16 cellular contexts compared by ENCODE assay signal in genomic region chr7:139366400-139366799, GRCh38. TPM values are rescaled to one million over a fixed set of nuclear protein-coding genes. Genes with fewer than 3 reads are reported as not detected.
DNase-seq lines count a peak whose midpoint lies in the region; ATAC-seq, FAIRE-seq and TF ChIP-seq lines count a peak whose summit lies in the region.
"Had no signal": no experiment of that assay in that cellular context is flagged by ENCODE, and none has a peak within 500 bp of the region (broad histone marks: within the 10 kb centered on the region; RNA-seq: fewer than 3 reads in every experiment).

No MANE protein-coding gene starts in this region.

- peaks cover 6 to 30% of the 10 kb centered on the region in 2 experiments; a peak in 4 of 5 replicates for H3K36me3 ChIP-seq in HepG2 (replicated peaks in 1 of 2; ENCODE audit: control insufficient read depth in 1 of 2, insufficient read depth in 2 of 2, low read length in 2 of 2)
- no peaks in the 10 kb centered on the region for H3K36me3 ChIP-seq in right lobe of liver
- H3K36me3 ChIP-seq in GM23248 (ENCODE audit: low read depth), result peaks cover 23% of the 10 kb centered on the region; the same call in 1 of the 2 replicates
- H3K36me3 ChIP-seq in thyroid gland, result peaks cover 0 to 5% of the 10 kb centered on the region in 2 donors

- no peaks in the 10 kb centered on the region for H3K9me3 Mint-ChIP-seq in Calu3 (ENCODE audit: low read depth, unreplicated experiment)
- H3K9me3 Mint-ChIP-seq: CD14-positive monocyte; CD8-positive, alpha-beta T cell; H9 had no signal

- no peaks in the 10 kb centered on the region for H3K27me3 Mint-ChIP-seq in Calu3 (ENCODE audit: unreplicated experiment)

- no peak for TF ChIP-seq RAD21 in HepG2 (CRISPR knock-in tag; IDR thresholded peaks at IDR 0.05)

- WGBS in HepG2 (ENCODE audit: low lambda C conversion rate), result 98% methylated on average over 6 of the region's 6 CpGs
- 100% methylated on average over 6 of the region's 6 CpGs for WGBS in right lobe of liver (ENCODE audit: insufficient coverage, low coverage, low lambda C conversion rate, missing lambda C conversion rate)
- 87 to 89% methylated on average over 6 of the region's 6 CpGs for WGBS in GM23248 (ENCODE audit: low coverage in 1 of 2, low lambda C conversion rate in 2 of 2, missing lambda C conversion rate in 2 of 2), 2 experiments
- WGBS in thyroid gland, 2 donors, result 97% methylated on average over 6 of the region's 6 CpGs

- H3K4me3 ChIP-seq in HepG2 (replicated peaks in 1 of 3; ENCODE audit: insufficient read depth in 1 of 3, low read depth in 2 of 3, low read length in 3 of 3), result no peak overlapping the region
- no peak overlapping the region for H3K4me3 ChIP-seq in right lobe of liver
- H3K4me3 ChIP-seq in GM23248, result no peak overlapping the region
- no peak overlapping the region for H3K4me3 ChIP-seq in thyroid gland (replicated peaks in 1 of 3)

- POLR2A ChIA-PET in HepG2 (lab: Yijun Ruan, JAX), result no interaction called here

- no peak for DNase-seq in HepG2 (ENCODE audit: low spot score)
- DNase-seq in right lobe of liver, result no peak
- DNase-seq in GM23248, result no peak
- no peak for DNase-seq in thyroid gland
- no peak for DNase-seq in NK-92 (lab: John Stamatoyannopoulos, UW; ENCODE audit: unreplicated experiment)
- DNase-seq in Calu3, result no peak
- DNase-seq in GOT3 (lab: John Stamatoyannopoulos, UW), result no peak
- DNase-seq: BE2C; CD8-positive, alpha-beta T cell; COR-L47; GDM1; H9 had no signal

- H3K27me3 ChIP-seq in HepG2 (ENCODE audit: control insufficient read depth in 1 of 2, insufficient read depth in 2 of 2, low read length in 2 of 2), result no peaks in the 10 kb centered on the region
- H3K27me3 ChIP-seq in right lobe of liver, result no peaks in the 10 kb centered on the region
- H3K27me3 ChIP-seq in GM23248 (replicated peaks; ENCODE audit: insufficient read depth), result no peaks in the 10 kb centered on the region
- H3K27me3 ChIP-seq in thyroid gland, result no peaks in the 10 kb centered on the region
- H3K27me3 ChIP-seq: BE2C had no signal

- BruUV-seq in HepG2 (replicated peaks; lab: Mats Ljungman, UMichigan), result no TSS peak
- no TSS peak for BruUV-seq in Calu3 (replicated peaks; lab: Mats Ljungman, UMichigan)

- peaks cover 43% of the 10 kb centered on the region for H3K4me1 Mint-ChIP-seq in Calu3 (ENCODE audit: low read depth, unreplicated experiment)

- no peak overlapping the region for H3K27ac Mint-ChIP-seq in Calu3 (ENCODE audit: unreplicated experiment)
- H3K27ac Mint-ChIP-seq: CD14-positive monocyte; CD8-positive, alpha-beta T cell; H9 had no signal

- no peak overlapping the region for H3K27ac ChIP-seq in HepG2 (ENCODE audit: extremely low read length, insufficient read depth, low read length)
- no peak overlapping the region for H3K27ac ChIP-seq in right lobe of liver
- 0 out of 2 replicates have a peak overlapping the region, but pooled peaks have one; percentile 9 for H3K27ac ChIP-seq in GM23248
- 0 out of 2 replicates have a peak overlapping the region, but pooled peaks have one; percentile 64 for H3K27ac ChIP-seq in VCaP
- peak overlapping the region; percentile 23 to 48 (median 25) for H3K27ac ChIP-seq in thyroid gland

- TF ChIP-seq CTCF in HepG2 (CRISPR knock-in tag; IDR thresholded peaks at IDR 0.05) (no peak), right lobe of liver (IDR thresholded peaks at IDR 0.05) (no peak), VCaP (conservative IDR thresholded peaks at IDR 0.05) (no peak), thyroid gland (IDR thresholded peaks at IDR 0.05) (no peak), Calu3 (IDR thresholded peaks at IDR 0.05; ENCODE audit: unreplicated experiment) (no peak)

- H3K4me1 ChIP-seq in HepG2 (ENCODE audit: insufficient read depth, low read length), result peaks cover 52% of the 10 kb centered on the region
- peaks cover 0 to 26% (median 11%) of the 10 kb centered on the region in 4 donors for H3K4me1 ChIP-seq in right lobe of liver
- peaks cover 38% of the 10 kb centered on the region for H3K4me1 ChIP-seq in GM23248 (ENCODE audit: insufficient read depth)
- H3K4me1 ChIP-seq in thyroid gland, result peaks cover 69 to 81% of the 10 kb centered on the region in 2 donors
- H3K4me1 ChIP-seq: BE2C had no signal

- CTCF ChIA-PET in HepG2 (lab: Yijun Ruan, JAX; ENCODE audit: low intra/inter-chr PET ratio, low total read pairs) (no interaction called here), Calu3 (lab: Charles Lee) (no interaction called here)

- in situ Hi-C loops in HepG2 (cut with HindIII; ENCODE audit: extremely low pct_ligation_motif_present, low pct_unique_long_range_greater_than_20kb) (no loop called here), GM23248 (cut with MboI) (no loop called here)

- H3F3A ChIP-seq in GM23248 (ENCODE audit: insufficient read depth), result peaks cover 11% of the 10 kb centered on the region; the same call in 1 of the 2 replicates

- H3K36me3 Mint-ChIP-seq in Calu3 (ENCODE audit: insufficient read depth, unreplicated experiment), result peaks cover 30% of the 10 kb centered on the region

- no peak for TF ChIP-seq POLR2A in HepG2 (IDR thresholded peaks at IDR 0.05; ENCODE audit: insufficient read depth in 1 of 2, low read depth in 2 of 2, low read length in 2 of 2)
- no peak for TF ChIP-seq POLR2A in right lobe of liver (IDR thresholded peaks at IDR 0.05)
- no peak for TF ChIP-seq POLR2A in thyroid gland (IDR thresholded peaks at IDR 0.05)

- H3K9ac ChIP-seq in HepG2 (ENCODE audit: insufficient read depth, low read depth, low read length), result no peak overlapping the region
- H3K9ac ChIP-seq in GM23248, result no peak overlapping the region

- peaks cover 98% of the 10 kb centered on the region for H3K79me2 ChIP-seq in HepG2 (ENCODE audit: insufficient read depth, low read length)
- H3K79me2 ChIP-seq in GM23248 (ENCODE audit: insufficient read depth), result peaks cover 100% of the 10 kb centered on the region

- H3K9me3 ChIP-seq in HepG2 (ENCODE audit: low read length), result no peaks in the 10 kb centered on the region
- no peaks in the 10 kb centered on the region for H3K9me3 ChIP-seq in right lobe of liver
- no peaks in the 10 kb centered on the region for H3K9me3 ChIP-seq in GM23248 (ENCODE audit: low read depth)
- H3K9me3 ChIP-seq in thyroid gland, result no peaks in the 10 kb centered on the region
- H3K9me3 ChIP-seq: BE2C had no signal

- H4K20me1 ChIP-seq in HepG2 (ENCODE audit: insufficient read depth, low read length) (peaks cover 27% of the 10 kb centered on the region), GM23248 (ENCODE audit: insufficient read depth) (peaks cover 29% of the 10 kb centered on the region)

- H3K4me3 Mint-ChIP-seq in Calu3 (ENCODE audit: low read depth, unreplicated experiment), result no peak overlapping the region
- H3K4me3 Mint-ChIP-seq: CD14-positive monocyte; CD8-positive, alpha-beta T cell; H9 had no signal

- intact Hi-C loops in HepG2 (cut with micrococcal nuclease; ENCODE audit: unreplicated experiment) (no loop called here), right lobe of liver (cut with DNase I) (no loop called here), thyroid gland (cut with DNase I) (loop anchor here (10.0 kb wide), 1 partner anchor 48 kb away; no protein-coding TSS in a partner anchor), Calu3 (cut with micrococcal nuclease; ENCODE audit: unreplicated experiment) (no loop called here)

- H2AFZ ChIP-seq in HepG2 (ENCODE audit: low read length) (no peak overlapping the region), GM23248 (no peak overlapping the region)

- no peak for FAIRE-seq in HepG2 (lab: Jason Lieb, UNC)
- FAIRE-seq: D721Med, H1 had no signal

- H3K4me2 ChIP-seq in HepG2 (ENCODE audit: low read depth, low read length) (no peak overlapping the region), GM23248 (ENCODE audit: unreplicated experiment) (no peak overlapping the region)

- ATAC-seq in HepG2 (no peak), right lobe of liver (no peak)
- ATAC-seq: CD8-positive, alpha-beta T cell had no signal

- TF ChIP-seq EP300 in HepG2 (IDR thresholded peaks at IDR 0.05; ENCODE audit: low read depth in 2 of 2, low read length in 2 of 2) (no peak), HepG2 (CRISPR knock-in tag; IDR thresholded peaks at IDR 0.05; ENCODE audit: borderline replicate concordance) (no peak)

- no peaks in the 10 kb centered on the region for H3K9me2 ChIP-seq in GM23248 (ENCODE audit: insufficient read depth)

RNA-seq across cellular contexts. Expression of gene LUC7L2, which starts 6.7 kb away (rescaled TPM):
- total RNA-seq in HepG2 (2016; rRNA removed; fragmentation: Illumina TruSeq; extraction: Trizol) (50.7 and 59.5 TPM in 2 replicates), right lobe of liver (10 to 100 TPM; 23.2 to 40.0 (median 36.3) TPM), thyroid gland (100 to 1,000 TPM; 125 to 179 (median 145) TPM), Calu3 (2022) (85.7 and 88.8 TPM in 2 replicates)
- 9.4 and 13.3 TPM in 2 replicates for total RNA-seq in HepG2 (2016; cell fraction: cytosol; rRNA removed; fragmentation: Illumina TruSeq; extraction: Trizol; ENCODE audit: low read depth)
- total RNA-seq in HepG2 (2016; cell fraction: insoluble cytoplasmic fraction; rRNA removed; fragmentation: Illumina TruSeq; extraction: Trizol), result 50.6 and 54.5 TPM in 2 replicates
- total RNA-seq in HepG2 (2016; cell fraction: membrane; rRNA removed; fragmentation: Illumina TruSeq; extraction: Trizol), result 19.2 and 24.0 TPM in 2 replicates
- 50.0 and 54.9 TPM in 2 replicates for total RNA-seq in HepG2 (2016; cell fraction: nucleus; rRNA removed; fragmentation: Illumina TruSeq; extraction: Trizol)
- polyA plus RNA-seq in HepG2 (2011; rRNA removed) (15.9 and 17.9 TPM in 2 replicates), GM23248 (2016; fragmentation: Nextera tagmentation; extraction: Ambion mirVana) (44.3 and 47.3 TPM in 2 replicates)
- polyA plus RNA-seq in HepG2 (2011; cell fraction: cytosol; rRNA removed), result 9.5 and 11.8 TPM in 2 replicates
- 57.7 and 73.4 TPM in 2 replicates for polyA plus RNA-seq in HepG2 (2011; cell fraction: nucleus; rRNA removed)
- polyA plus RNA-seq in HepG2 (2012), result 25.8 and 32.8 TPM in 2 replicates
- polyA plus RNA-seq in HepG2 (2016; cell fraction: cytosol; fragmentation: Illumina TruSeq; extraction: Trizol; ENCODE audit: low read depth), result 3.1 and 3.2 TPM in 2 replicates
- 56.2 and 61.3 TPM in 2 replicates for polyA plus RNA-seq in HepG2 (2016; cell fraction: insoluble cytoplasmic fraction; fragmentation: Illumina TruSeq; extraction: Trizol; ENCODE audit: low read depth)
- 9.0 and 10.3 TPM in 2 replicates for polyA plus RNA-seq in HepG2 (2016; cell fraction: membrane; fragmentation: Illumina TruSeq; extraction: Trizol; ENCODE audit: low read depth)
- polyA plus RNA-seq in HepG2 (2016; cell fraction: nucleus; fragmentation: Illumina TruSeq; extraction: Trizol; ENCODE audit: insufficient read depth, low read depth), result 70.2 and 76.0 TPM in 2 replicates
- polyA minus RNA-seq in HepG2 (2011; rRNA and poly(A)+ RNA removed; ENCODE audit: low replicate concordance), result 25.3 and 62.6 TPM in 2 replicates
- polyA minus RNA-seq in HepG2 (2011; cell fraction: cytosol; rRNA and poly(A)+ RNA removed), result 11.8 and 15.0 TPM in 2 replicates
- polyA minus RNA-seq in HepG2 (2011; cell fraction: nucleus; rRNA and poly(A)+ RNA removed), result 91.1 and 123 TPM in 2 replicates
- total RNA-seq in GM23248 (2014; rRNA removed; shearing (Covaris generic)), result 35.3 and 39.7 TPM in 2 replicates

RNA-seq across cellular contexts. Expression of gene FMC1, which starts 25.3 kb away (rescaled TPM):
- total RNA-seq in HepG2 (2016; rRNA removed; fragmentation: Illumina TruSeq; extraction: Trizol) (50.7 and 59.2 TPM in 2 replicates), right lobe of liver (10 to 100 TPM in 2 of 6 experiments, 1 to 10 TPM in 4; 4.4 to 17.7 (median 6.2) TPM), thyroid gland (10 to 100 TPM; 11.9 to 26.4 (median 23.0) TPM), Calu3 (2022) (2.9 and 9.1 TPM in 2 replicates)
- total RNA-seq in HepG2 (2016; cell fraction: cytosol; rRNA removed; fragmentation: Illumina TruSeq; extraction: Trizol; ENCODE audit: low read depth), result 9.0 and 17.2 TPM in 2 replicates
- total RNA-seq in HepG2 (2016; cell fraction: insoluble cytoplasmic fraction; rRNA removed; fragmentation: Illumina TruSeq; extraction: Trizol), result 53.0 and 54.3 TPM in 2 replicates
- 10.5 and 14.1 TPM in 2 replicates for total RNA-seq in HepG2 (2016; cell fraction: membrane; rRNA removed; fragmentation: Illumina TruSeq; extraction: Trizol)
- 17.0 and 26.9 TPM in 2 replicates for total RNA-seq in HepG2 (2016; cell fraction: nucleus; rRNA removed; fragmentation: Illumina TruSeq; extraction: Trizol)
- polyA plus RNA-seq in HepG2 (2011; rRNA removed) (37.3 and 39.2 TPM in 2 replicates), GM23248 (2016; fragmentation: Nextera tagmentation; extraction: Ambion mirVana) (30.4 and 35.1 TPM in 2 replicates)
- polyA plus RNA-seq in HepG2 (2011; cell fraction: cytosol; rRNA removed), result 39.8 and 50.1 TPM in 2 replicates
- polyA plus RNA-seq in HepG2 (2011; cell fraction: nucleus; rRNA removed), result 10.2 and 10.4 TPM in 2 replicates
- 27.8 and 33.2 TPM in 2 replicates for polyA plus RNA-seq in HepG2 (2012)
- 6.3 and 9.9 TPM in 2 replicates for polyA plus RNA-seq in HepG2 (2016; cell fraction: cytosol; fragmentation: Illumina TruSeq; extraction: Trizol; ENCODE audit: low read depth)
- polyA plus RNA-seq in HepG2 (2016; cell fraction: insoluble cytoplasmic fraction; fragmentation: Illumina TruSeq; extraction: Trizol; ENCODE audit: low read depth), result 35.3 and 35.8 TPM in 2 replicates
- polyA plus RNA-seq in HepG2 (2016; cell fraction: membrane; fragmentation: Illumina TruSeq; extraction: Trizol; ENCODE audit: low read depth), result 7.3 and 7.8 TPM in 2 replicates
- 19.2 and 21.0 TPM in 2 replicates for polyA plus RNA-seq in HepG2 (2016; cell fraction: nucleus; fragmentation: Illumina TruSeq; extraction: Trizol; ENCODE audit: insufficient read depth, low read depth)
- 14.9 and 26.4 TPM in 2 replicates for polyA minus RNA-seq in HepG2 (2011; rRNA and poly(A)+ RNA removed; ENCODE audit: low replicate concordance)
- 3.2 and 3.4 TPM in 2 replicates for polyA minus RNA-seq in HepG2 (2011; cell fraction: cytosol; rRNA and poly(A)+ RNA removed)
- 4.1 TPM in 2 replicates for polyA minus RNA-seq in HepG2 (2011; cell fraction: nucleus; rRNA and poly(A)+ RNA removed)
- total RNA-seq in GM23248 (2014; rRNA removed; shearing (Covaris generic)), result 6.8 and 9.5 TPM in 2 replicates

Comparison
In these comparisons a context has a peak if more than half of its experiments do, and no peak if none do; other contexts are left out.
1. H3K27ac ChIP-seq: peak in GM23248 (single experiment), VCaP (single experiment) and thyroid gland (3 of 3); none in HepG2 (single experiment) and right lobe of liver (0 of 3).